In genomic region chr2:42050350-42051167, GRCh38 we compare ENCODE assay signal across 12 cellular contexts. TPM values are rescaled to one million over a fixed set of nuclear protein-coding genes. Genes with fewer than 3 reads are reported as not detected.
DNase-seq lines count a peak whose midpoint lies in the region; ATAC-seq, FAIRE-seq and TF ChIP-seq lines count a peak whose summit lies in the region.
"Had no signal": no experiment of that assay in that cellular context is flagged by ENCODE, and none has a peak within 500 bp of the region (broad histone marks: within the 10 kb centered on the region; RNA-seq: fewer than 3 reads in every experiment).

No MANE protein-coding gene starts in this region.

- no peaks in the 10 kb centered on the region for H3K9me2 ChIP-seq in GM23248 (ENCODE audit: insufficient read depth)

- no peak for ATAC-seq in right lobe of liver
- no peak for ATAC-seq in HG03571 (IDR thresholded peaks at IDR 0.05; ENCODE audit: unreplicated experiment)
- no peak for ATAC-seq in GM21723 (IDR thresholded peaks at IDR 0.05; ENCODE audit: unreplicated experiment)

- peak overlapping the region; percentile 76 for H3K9ac ChIP-seq in GM23248
- peak overlapping the region; percentile 80 to 91 for H3K9ac ChIP-seq in stomach smooth muscle (ENCODE audit: low read length in 2 of 2)

- peaks cover 21% of the 10 kb centered on the region for H3K4me1 ChIP-seq in GM23248 (ENCODE audit: insufficient read depth)
- peaks cover 0 to 25% (median 5%) of the 10 kb centered on the region in 4 donors for H3K4me1 ChIP-seq in right lobe of liver
- peaks cover 73% of the 10 kb centered on the region for H3K4me1 ChIP-seq in stomach smooth muscle (ENCODE audit: control insufficient read depth, insufficient read depth, low read length)

- in situ Hi-C loops in GM23248 (cut with MboI) = no loop called here

- DNase-seq in GM23248 = peak; percentile 30
- peak; percentile 76 for DNase-seq in choroid plexus epithelial cell (ENCODE audit: low read depth)
- no peak for DNase-seq in right lobe of liver
- DNase-seq in stimulated activated CD4-positive, alpha-beta T cell treated with anti-CD3 and anti-CD28 coated beads, Interleukin-1b, Interleukin-23, amount 100 ng/mL, for 48 hours = no peak
- DNase-seq in GM19239 (ENCODE audit: insufficient read length, low spot score) = no peak
- DNase-seq: NCI-H1417 treated with DMSO at 0.1 percent for 48 hours; stimulated activated CD4-positive, alpha-beta T cell treated with anti-CD3 and anti-CD28 coated beads, Interleukin-4, amount 100 ng/mL, for 24 hours had no signal

- no peak for TF ChIP-seq POLR2A in right lobe of liver (IDR thresholded peaks at IDR 0.05)

- no peaks in the 10 kb centered on the region for H4K20me1 ChIP-seq in GM23248 (ENCODE audit: insufficient read depth)

- H3K27ac ChIP-seq in GM23248 = 0 out of 2 replicates have a peak overlapping the region, but pooled peaks have one; percentile 32
- H3K27ac ChIP-seq in right lobe of liver = peak overlapping the region; percentile 40 to 76 (median 59)
- H3K27ac ChIP-seq in stomach smooth muscle (ENCODE audit: low read length) = peak overlapping the region; percentile 94

- H3K9me3 ChIP-seq in GM23248 (ENCODE audit: low read depth) (no peaks in the 10 kb centered on the region), right lobe of liver (no peaks in the 10 kb centered on the region), stomach smooth muscle (ENCODE audit: control insufficient read depth in 2 of 2, low read length in 2 of 2) (no peaks in the 10 kb centered on the region)

- 48 to 58% methylated on average over 8 of the region's 8 CpGs for WGBS in GM23248 (ENCODE audit: low coverage in 1 of 2, low lambda C conversion rate in 2 of 2, missing lambda C conversion rate in 2 of 2), 2 experiments
- WGBS in right lobe of liver (ENCODE audit: insufficient coverage, low coverage, low lambda C conversion rate, missing lambda C conversion rate) = 90% methylated on average over 4 of the region's 8 CpGs

- H3K27me3 ChIP-seq in GM23248 (replicated peaks; ENCODE audit: insufficient read depth) (no peaks in the 10 kb centered on the region), right lobe of liver (no peaks in the 10 kb centered on the region), stomach smooth muscle (ENCODE audit: control insufficient read depth in 1 of 2, insufficient read depth in 2 of 2, low read length in 2 of 2) (no peaks in the 10 kb centered on the region)

- no peaks in the 10 kb centered on the region for H3K36me3 ChIP-seq in GM23248 (ENCODE audit: low read depth)
- no peaks in the 10 kb centered on the region for H3K36me3 ChIP-seq in right lobe of liver
- H3K36me3 ChIP-seq in stomach smooth muscle (ENCODE audit: control insufficient read depth in 2 of 2, insufficient read depth in 2 of 2, low read length in 2 of 2) = peaks cover 4 to 8% of the 10 kb centered on the region in 2 donors

- H3K4me2 ChIP-seq in GM23248 (ENCODE audit: unreplicated experiment) = peak overlapping the region; percentile 94

- intact Hi-C loops in right lobe of liver (cut with DNase I) = no loop called here

- H3K79me2 ChIP-seq in GM23248 (ENCODE audit: insufficient read depth) = peaks cover 18% of the 10 kb centered on the region; the same call in 1 of the 2 replicates

- H2AFZ ChIP-seq in GM23248 = peak overlapping the region; percentile 74

- FAIRE-seq in GM19239 (lab: Jason Lieb, UNC) = no peak
- FAIRE-seq: TTC549, urothelium cell line had no signal

- TF ChIP-seq CTCF in choroid plexus epithelial cell (conservative IDR thresholded peaks at IDR 0.05; ENCODE audit: low read depth, low read length) (no peak), right lobe of liver (IDR thresholded peaks at IDR 0.05) (no peak)

- no peaks in the 10 kb centered on the region for H3F3A ChIP-seq in GM23248 (ENCODE audit: insufficient read depth)

- peak overlapping the region; percentile 70 for H3K4me3 ChIP-seq in GM23248
- H3K4me3 ChIP-seq in choroid plexus epithelial cell (ENCODE audit: low read depth, low read length) = peak overlapping the region; percentile 92
- H3K4me3 ChIP-seq in right lobe of liver = peak overlapping the region in 2 of 3 donors; percentile 55 to 63
- peak overlapping the region; percentile 92 to 96 for H3K4me3 ChIP-seq in stomach smooth muscle (ENCODE audit: low read length in 2 of 2)

RNA-seq across cellular contexts. Expression of gene PKDCC, which starts 2.7 kb away (rescaled TPM):
- 9.9 and 12.8 TPM in 2 replicates for total RNA-seq in GM23248 (2014; rRNA removed; shearing (Covaris generic))
- polyA plus RNA-seq in GM23248 (2016; fragmentation: Nextera tagmentation; extraction: Ambion mirVana) = 0.95 and 1.2 TPM in 2 replicates
- total RNA-seq in right lobe of liver = 10 to 100 TPM in 4 of 6 experiments, 1 to 10 TPM in 2; 8.2 to 20.9 (median 12.3) TPM

Comparison
In these comparisons a context has a peak if more than half of its experiments do, and no peak if none do; other contexts are left out.
1. DNase-seq: peak in GM23248 (single experiment) and choroid plexus epithelial cell (single experiment); none in right lobe of liver (0 of 3), stimulated activated CD4-positive, alpha-beta T cell treated with anti-CD3 and anti-CD28 coated beads, Interleukin-1b, Interleukin-23, amount 100 ng/mL, for 48 hours (single experiment) and GM19239 (single experiment).
2. H3K27ac ChIP-seq: peak in every context shown above with its lines; median percentile 94 in stomach smooth muscle; 59 in right lobe of liver; 32 in GM23248.
3. Peak in every context shown above with its lines, with median percentiles within 50 percentile points of each other: H3K4me3 ChIP-seq.